In genomic region chr2:200864206-200864976, GRCh38 we compare ENCODE assay signal across 8 cellular contexts.
A peak's percentile ranks its signal among the peaks of the same experiment; 100 is the strongest.
DNase-seq lines count a peak whose midpoint lies in the region; ATAC-seq and TF ChIP-seq lines count a peak whose summit lies in the region.

Gene CLK1 (minus strand): TSS chr2:200864658. CDS start chr2:200861862, 2,796 bp downstream.

- no peak for TF ChIP-seq CTCF in AG10803 (conservative IDR thresholded peaks at IDR 0.05; ENCODE audit: low read length)

- peak within 1 kb of the TSS; percentile 100 for H3K27ac Mint-ChIP-seq in central memory CD8-positive, alpha-beta T cell (ENCODE audit: low read depth)

- H3K4me1 Mint-ChIP-seq in central memory CD8-positive, alpha-beta T cell, result peaks cover 55% of the 10 kb centered on the region

- H3K9me3 Mint-ChIP-seq in central memory CD8-positive, alpha-beta T cell, result no peaks in the 10 kb centered on the region

- DNase-seq in AG10803 (ENCODE audit: low read depth) (peak; percentile 91), NCI-H446 treated with DMSO at 0.1 percent for 48 hours (lab: John Stamatoyannopoulos, UW) (peak; percentile 82), islet precursor cell (peak; percentile 96)
- peak; percentile 85 to 94 for DNase-seq in central memory CD8-positive, alpha-beta T cell (ENCODE audit: low spot score in 2 of 2)
- DNase-seq in stimulated activated CD4-positive, alpha-beta T cell treated with anti-CD3 and anti-CD28 coated beads, Interleukin-12 subunit alpha, Interleukin-12 subunit beta, amount 100 ng/mL, for 4 hours, result peak; percentile 96

- peak within 1 kb of the TSS; percentile 89 for H3K4me3 Mint-ChIP-seq in central memory CD8-positive, alpha-beta T cell

- ATAC-seq in HG03378 (IDR thresholded peaks at IDR 0.05; ENCODE audit: unreplicated experiment), result peak; percentile 73
- ATAC-seq in activated CD4-positive, CD25-positive, alpha-beta regulatory T cell treated with anti-CD3 and anti-CD28 coated beads, Interleukin-2, amount 50 U/mL, for 24 hours, result peak; percentile 80
- peak; percentile 80 for ATAC-seq in central memory CD8-positive, alpha-beta T cell (replicated peaks; ENCODE audit: extremely low read depth, poor library complexity, severe bottlenecking)

- peaks cover 59% of the 10 kb centered on the region for H3K36me3 Mint-ChIP-seq in central memory CD8-positive, alpha-beta T cell (ENCODE audit: insufficient read depth)

- peak; percentile 98 for TF ChIP-seq POLR2A in GM19099 (IDR thresholded peaks at IDR 0.05; ENCODE audit: extremely low read depth, insufficient read length, low read depth)

- no peaks in the 10 kb centered on the region for H3K27me3 Mint-ChIP-seq in central memory CD8-positive, alpha-beta T cell

- H3K4me3 ChIP-seq in AG10803 (ENCODE audit: low read length), result peak within 1 kb of the TSS; percentile 96

Comparison
In these comparisons a context has a peak if more than half of its experiments do, and no peak if none do; other contexts are left out.
1. Peak in every context shown above with its lines: DNase-seq, ATAC-seq and H3K4me3 ChIP-seq.